8 cellular contexts compared by ENCODE assay signal in genomic region chr16:67456383-67457140, GRCh38. TPM values are rescaled to one million over a fixed set of nuclear protein-coding genes. Genes with fewer than 3 reads are reported as not detected.
A peak's percentile ranks its signal among the peaks of the same experiment; 100 is the strongest.
DNase-seq lines count a peak whose midpoint lies in the region; ATAC-seq, FAIRE-seq and TF ChIP-seq lines count a peak whose summit lies in the region.

No MANE protein-coding gene starts in this region.

- H3K36me3 ChIP-seq in OCI-LY3 (replicated peaks; ENCODE audit: low read depth, low read length): peaks cover 5% of the 10 kb centered on the region
- no peaks in the 10 kb centered on the region for H3K36me3 ChIP-seq in ovary

- FAIRE-seq in D721Med (lab: Jason Lieb, UNC): no peak

- TF ChIP-seq CTCF in D721Med (IDR thresholded peaks at IDR 0.05; ENCODE audit: insufficient read depth, missing control alignments) (peak; percentile 21), OCI-LY3 (IDR thresholded peaks at IDR 0.05; ENCODE audit: low read depth, low read length) (peak; percentile 45), ovary (IDR thresholded peaks at IDR 0.05) (peak in 2 of 3 donors; percentile 26 to 30)

- H3K79me2 ChIP-seq in OCI-LY3 (ENCODE audit: low read length): no peaks in the 10 kb centered on the region

- peaks cover 14% of the 10 kb centered on the region for H3K4me1 Mint-ChIP-seq in activated CD8-positive, alpha-beta memory T cell treated with anti-CD3 and anti-CD28 coated beads, Interleukin-2, amount 10 ng/mL, durations not matched to agents 7 days and 5 days

- H3K9me3 ChIP-seq in OCI-LY3 (ENCODE audit: insufficient read depth, low read length) (no peaks in the 10 kb centered on the region), ovary (no peaks in the 10 kb centered on the region)

- H3K4me1 ChIP-seq in OCI-LY3 (ENCODE audit: low read length) (peaks cover 9% of the 10 kb centered on the region), ovary (ENCODE audit: insufficient read depth) (peaks cover 49% of the 10 kb centered on the region)

- no peak for TF ChIP-seq EP300 in ovary (IDR thresholded peaks at IDR 0.05)

- H3K27me3 Mint-ChIP-seq in activated CD8-positive, alpha-beta memory T cell treated with anti-CD3 and anti-CD28 coated beads, Interleukin-2, amount 10 ng/mL, durations not matched to agents 7 days and 5 days: no peaks in the 10 kb centered on the region

- WGBS in ovary, 3 donors: 32 to 54% (median 46%) methylated on average over 7 of the region's 7 CpGs

- no peak for TF ChIP-seq POLR2A in ovary (IDR thresholded peaks at IDR 0.05)

- DNase-seq in D721Med (ENCODE audit: insufficient read length, low spot score) (no peak), fibroblast of peridontal ligament (ENCODE audit: extremely low read depth) (peak; percentile 54), ovary (peak in 3 of 5 donors; percentile 48 to 74 (median 60)), HPDE6-E6E7 (ENCODE audit: extremely low spot score) (no peak), DMS79 treated with DMSO at 0.1 percent for 48 hours (lab: John Stamatoyannopoulos, UW) (no peak)
- DNase-seq in activated CD8-positive, alpha-beta memory T cell treated with anti-CD3 and anti-CD28 coated beads, Interleukin-2, amount 10 ng/mL, durations not matched to agents 7 days and 5 days: no peak

- H3K36me3 Mint-ChIP-seq in activated CD8-positive, alpha-beta memory T cell treated with anti-CD3 and anti-CD28 coated beads, Interleukin-2, amount 10 ng/mL, durations not matched to agents 7 days and 5 days: no peaks in the 10 kb centered on the region

- no peak overlapping the region for H2AFZ ChIP-seq in OCI-LY3 (ENCODE audit: low read depth, low read length)

- no peak overlapping the region for H3K4me3 Mint-ChIP-seq in activated CD8-positive, alpha-beta memory T cell treated with anti-CD3 and anti-CD28 coated beads, Interleukin-2, amount 10 ng/mL, durations not matched to agents 7 days and 5 days

- no peak overlapping the region for H3K27ac ChIP-seq in OCI-LY3 (ENCODE audit: low read length)
- H3K27ac ChIP-seq in ovary: peak overlapping the region in 1 of 2 donors; percentile 5

- H4K20me1 ChIP-seq in OCI-LY3 (ENCODE audit: insufficient read depth, low read length): peaks cover 66% of the 10 kb centered on the region

- ATAC-seq in activated CD8-positive, alpha-beta memory T cell treated with anti-CD3 and anti-CD28 coated beads, Interleukin-2, amount 10 ng/mL, durations not matched to agents 7 days and 5 days: no peak
- ATAC-seq in GM18867 (IDR thresholded peaks at IDR 0.05; ENCODE audit: unreplicated experiment): no peak

- no peaks in the 10 kb centered on the region for H3K9me3 Mint-ChIP-seq in activated CD8-positive, alpha-beta memory T cell treated with anti-CD3 and anti-CD28 coated beads, Interleukin-2, amount 10 ng/mL, durations not matched to agents 7 days and 5 days (ENCODE audit: low read depth)

- H3K9ac ChIP-seq in OCI-LY3 (ENCODE audit: low read length): no peak overlapping the region

- intact Hi-C loops in ovary (cut with DNase I): no loop called here

- no peak overlapping the region for H3K4me3 ChIP-seq in OCI-LY3 (ENCODE audit: low read length)
- H3K4me3 ChIP-seq in ovary: no peak overlapping the region

- CTCF ChIA-PET in activated CD8-positive, alpha-beta memory T cell treated with anti-CD3 and anti-CD28 coated beads, Interleukin-2, amount 10 ng/mL, durations not matched to agents 7 days and 5 days (lab: Charles Lee): interaction anchor here (1.0 to 2.1 kb wide), 6 partner anchors 9 to 64 kb away, joined by 3 to 11 read pairs (median 3); partner anchors contain the start of gene ZDHHC1

- H3K27me3 ChIP-seq in OCI-LY3 (ENCODE audit: low read depth, low read length) (no peaks in the 10 kb centered on the region), ovary (no peaks in the 10 kb centered on the region)

- no peak overlapping the region for H3K27ac Mint-ChIP-seq in activated CD8-positive, alpha-beta memory T cell treated with anti-CD3 and anti-CD28 coated beads, Interleukin-2, amount 10 ng/mL, durations not matched to agents 7 days and 5 days

- H3K4me2 ChIP-seq in OCI-LY3 (ENCODE audit: low read length): no peak overlapping the region

RNA-seq across cellular contexts. Expression of gene ATP6V0D1, which starts 24.4 kb away (rescaled TPM):
- 100 to 1,000 TPM in 1 of 7 donors, 10 to 100 TPM in 6; 35.8 to 113 (median 63.0) TPM for total RNA-seq in ovary
- polyA plus RNA-seq in ovary: 10 to 100 TPM; 32.5 to 66.0 TPM
- 10 to 100 TPM; 42.1 to 58.3 TPM for total RNA-seq in activated CD8-positive, alpha-beta memory T cell treated with anti-CD3 and anti-CD28 coated beads, Interleukin-2, amount 10 ng/mL, durations not matched to agents 7 days and 5 days

RNA-seq across cellular contexts. Expression of gene HSD11B2, which starts 25.6 kb away (rescaled TPM):
- total RNA-seq in ovary: 10 to 100 TPM in 5 of 7 donors, 1 to 10 TPM in 2; 1.3 to 26.3 (median 17.1) TPM
- polyA plus RNA-seq in ovary: 1 to 10 TPM; 4.6 to 5.1 TPM
- under 1 TPM in 1 of 2 experiments, not detected in 1; 0.14 TPM for total RNA-seq in activated CD8-positive, alpha-beta memory T cell treated with anti-CD3 and anti-CD28 coated beads, Interleukin-2, amount 10 ng/mL, durations not matched to agents 7 days and 5 days

RNA-seq across cellular contexts. Expression of gene AGRP, which starts 26.8 kb away (rescaled TPM):
- under 1 TPM in 2 of 7 donors, not detected in 5; 0.48 to 0.55 TPM for total RNA-seq in ovary
- under 1 TPM in 1 of 2 donors, not detected in 1; 0.11 TPM for polyA plus RNA-seq in ovary
- total RNA-seq in activated CD8-positive, alpha-beta memory T cell treated with anti-CD3 and anti-CD28 coated beads, Interleukin-2, amount 10 ng/mL, durations not matched to agents 7 days and 5 days: not detected

RNA-seq across cellular contexts. Expression of gene ZDHHC1, which starts 40.3 kb away (rescaled TPM):
- total RNA-seq in ovary: 10 to 100 TPM; 17.3 to 45.5 (median 24.8) TPM
- polyA plus RNA-seq in ovary: 10 to 100 TPM in 1 of 2 donors, 1 to 10 TPM in 1; 1.4 to 15.7 TPM
- under 1 TPM; 0.41 to 0.49 TPM for total RNA-seq in activated CD8-positive, alpha-beta memory T cell treated with anti-CD3 and anti-CD28 coated beads, Interleukin-2, amount 10 ng/mL, durations not matched to agents 7 days and 5 days

Comparison
In these comparisons a context has a peak if more than half of its experiments do, and no peak if none do; other contexts are left out.
1. DNase-seq: peak in fibroblast of peridontal ligament (single experiment) and ovary (3 of 5); none in D721Med (single experiment), HPDE6-E6E7 (single experiment), DMS79 treated with DMSO at 0.1 percent for 48 hours (single experiment) and activated CD8-positive, alpha-beta memory T cell treated with anti-CD3 and anti-CD28 coated beads, Interleukin-2, amount 10 ng/mL, durations not matched to agents 7 days and 5 days (single experiment).
2. Peak in every context shown above with its lines, with median percentiles within 50 percentile points of each other: CTCF ChIP-seq.